In the genomic region with DNA sequence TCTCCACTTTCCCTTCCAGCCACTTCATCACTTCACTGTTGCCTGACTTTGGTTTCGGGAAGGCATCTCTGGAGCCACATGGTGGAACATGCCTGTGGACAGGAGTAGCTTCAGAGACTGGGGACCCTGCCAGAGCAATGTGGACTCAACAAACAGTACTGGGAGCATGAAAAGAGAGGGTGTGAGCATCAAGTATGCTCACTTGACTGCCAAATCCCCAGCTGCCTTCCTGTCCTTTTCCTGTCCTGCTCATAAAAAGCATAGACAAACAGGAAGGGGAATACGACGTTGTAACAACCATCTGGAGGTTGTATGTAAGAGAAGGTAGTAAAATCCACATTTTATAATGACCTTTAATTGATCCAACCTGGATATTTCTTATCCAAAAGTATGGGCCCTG, we compare ENCODE assay signal across 16 cellular contexts.
DNase-seq lines count a peak whose midpoint lies in the region; TF ChIP-seq lines count a peak whose summit lies in the region.
"Had no signal": no experiment of that assay in that cellular context is flagged by ENCODE, and none has a peak within 500 bp of the region (broad histone marks: within the 10 kb centered on the region; RNA-seq: fewer than 3 reads in every experiment).

No MANE protein-coding gene starts in this region.

- H3K36me3 ChIP-seq in A673 (ENCODE audit: insufficient read depth, low read length, poor library complexity, severe bottlenecking) = no peaks in the 10 kb centered on the region
- H3K36me3 ChIP-seq in hepatocyte (replicated peaks; ENCODE audit: insufficient read depth, low read depth) = no peaks in the 10 kb centered on the region
- H3K36me3 ChIP-seq: MG63 had no signal

- peaks cover 63% of the 10 kb centered on the region for H3K4me1 ChIP-seq in A673 (ENCODE audit: insufficient read depth, low read length, poor library complexity, severe bottlenecking)
- H3K4me1 ChIP-seq in hepatocyte (ENCODE audit: insufficient read depth) = no peaks in the 10 kb centered on the region

- H3K4me3 ChIP-seq in A673 (ENCODE audit: low read depth, low read length, poor library complexity, severe bottlenecking) (no peak overlapping the region), hepatocyte (no peak overlapping the region)
- H3K4me3 ChIP-seq: MG63 had no signal

- TF ChIP-seq CTCF in A673 (conservative IDR thresholded peaks at IDR 0.05; ENCODE audit: low read depth, low read length) = no peak
- no peak for TF ChIP-seq CTCF in hepatocyte (IDR thresholded peaks at IDR 0.05; ENCODE audit: poor library complexity)

- no peaks in the 10 kb centered on the region for H3K79me2 ChIP-seq in hepatocyte

- H3K27ac ChIP-seq in A673 (ENCODE audit: low read depth, low read length, poor library complexity, severe bottlenecking) (peak overlapping the region; percentile 29), hepatocyte (peak overlapping the region; percentile 61)
- H3K27ac ChIP-seq: epithelial cell of prostate had no signal

- POLR2A ChIA-PET in A673 (lab: Charles Lee; ENCODE audit: low non-redundant PET) = interaction anchor here (0.6 kb wide), 1 partner anchor 130 kb away, joined by 3 read pairs; no protein-coding TSS in a partner anchor

- WGBS in hepatocyte (ENCODE audit: low lambda C conversion rate, missing lambda C conversion rate) = 56% methylated on average over 3 of the region's 3 CpGs

- BruUV-seq in A673 (replicated peaks; lab: Mats Ljungman, UMichigan) = no TSS peak

- H3K9me3 ChIP-seq in A673 (ENCODE audit: low read depth, low read length, poor library complexity, severe bottlenecking) (no peaks in the 10 kb centered on the region), hepatocyte (ENCODE audit: low read depth) (no peaks in the 10 kb centered on the region)
- H3K9me3 ChIP-seq: MG63 had no signal

- intact Hi-C loops in A673 (cut with micrococcal nuclease; ENCODE audit: unreplicated experiment) = loop anchor here (5.0 to 10.0 kb wide), 2 partner anchors 44 to 717 kb away; partner anchors contain the start of gene SCN1A

- no peak overlapping the region for H2AFZ ChIP-seq in hepatocyte

- no peaks in the 10 kb centered on the region for H3K27me3 ChIP-seq in A673 (replicated peaks; ENCODE audit: insufficient read depth, low read depth, low read length, poor library complexity)
- H3K27me3 ChIP-seq in hepatocyte = no peaks in the 10 kb centered on the region
- H3K27me3 ChIP-seq: MG63 had no signal

- H3K9me2 ChIP-seq in hepatocyte (replicated peaks; ENCODE audit: insufficient read depth) = no peaks in the 10 kb centered on the region

- peak; percentile 81 for DNase-seq in A673 (ENCODE audit: low spot score)
- peak; percentile 87 for DNase-seq in DMS153 (lab: John Stamatoyannopoulos, UW)
- DNase-seq in NCI-H2081 treated with DMSO at 0.1 percent for 48 hours (lab: John Stamatoyannopoulos, UW) = peak; percentile 28
- no peak for DNase-seq in hepatocyte (ENCODE audit: low spot score)
- no peak for DNase-seq in NCI-H1417 treated with DMSO at 0.1 percent for 48 hours (lab: John Stamatoyannopoulos, UW)
- no peak for DNase-seq in amniotic stem cell (lab: John Stamatoyannopoulos, UW)
- DNase-seq in dedifferentiated amniotic fluid mesenchymal stem cell (ENCODE audit: extremely low spot score) = no peak
- DNase-seq in activated CD4-positive, alpha-beta T cell treated with anti-CD3 and anti-CD28 coated beads for 4 hours = no peak
- DNase-seq: activated CD8-positive, alpha-beta memory T cell treated with anti-CD3 and anti-CD28 coated beads, Interleukin-2, amount 10 ng/mL, durations not matched to agents 7 days and 5 days; activated gamma-delta T cell treated with Interleukin-2 at 50 U/mL for 16 hours; aorta; MG63; retina; SIG-M5; T-helper 2 cell had no signal

- no peaks in the 10 kb centered on the region for H4K20me1 ChIP-seq in hepatocyte (ENCODE audit: insufficient read depth, poor library complexity, severe bottlenecking)

- H3K4me2 ChIP-seq in hepatocyte = no peak overlapping the region

- CTCF ChIA-PET in A673 (lab: Charles Lee) = interaction anchor here (1.0 kb wide), 1 partner anchor 466 kb away, joined by 3 read pairs; no protein-coding TSS in a partner anchor

Comparison
In these comparisons a context has a peak if more than half of its experiments do, and no peak if none do; other contexts are left out.
1. DNase-seq: peak in A673 (single experiment), DMS153 (single experiment) and NCI-H2081 treated with DMSO at 0.1 percent for 48 hours (single experiment); none in hepatocyte (single experiment), NCI-H1417 treated with DMSO at 0.1 percent for 48 hours (single experiment), amniotic stem cell (single experiment), dedifferentiated amniotic fluid mesenchymal stem cell (single experiment) and activated CD4-positive, alpha-beta T cell treated with anti-CD3 and anti-CD28 coated beads for 4 hours (0 of 2).